Comparison of ENCODE assay signal across 8 cellular contexts in genomic region chr22:30635273-30636225, GRCh38. TPM values are rescaled to one million over a fixed set of nuclear protein-coding genes. Genes with fewer than 3 reads are reported as not detected.
DNase-seq lines count a peak whose midpoint lies in the region; ATAC-seq and TF ChIP-seq lines count a peak whose summit lies in the region.

A gene with protein sequence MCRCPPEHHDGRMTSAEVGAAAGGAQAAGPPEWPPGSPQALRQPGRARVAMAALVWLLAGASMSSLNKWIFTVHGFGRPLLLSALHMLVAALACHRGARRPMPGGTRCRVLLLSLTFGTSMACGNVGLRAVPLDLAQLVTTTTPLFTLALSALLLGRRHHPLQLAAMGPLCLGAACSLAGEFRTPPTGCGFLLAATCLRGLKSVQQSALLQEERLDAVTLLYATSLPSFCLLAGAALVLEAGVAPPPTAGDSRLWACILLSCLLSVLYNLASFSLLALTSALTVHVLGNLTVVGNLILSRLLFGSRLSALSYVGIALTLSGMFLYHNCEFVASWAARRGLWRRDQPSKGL (plus strand): TSS chr22:30635781. CDS start chr22:30636451, 670 bp downstream.

- peak within 1 kb of the TSS; percentile 47 for H3K14ac ChIP-seq in neuronal stem cell (ENCODE audit: low read length)

- H3K36me3 ChIP-seq in GM23338 (ENCODE audit: insufficient read depth) (peaks cover 4% of the 10 kb centered on the region; the same call in 1 of the 2 replicates), neuronal stem cell (replicated peaks in 1 of 2; ENCODE audit: control insufficient read depth in 2 of 2, insufficient read depth in 2 of 2, low read length in 2 of 2) (no peaks in the 10 kb centered on the region), subcutaneous abdominal adipose tissue (ENCODE audit: control insufficient read depth in 5 of 5, insufficient read depth in 5 of 5, low read length in 5 of 5) (no peaks in the 10 kb centered on the region)

- DNase-seq in ELF-1 (ENCODE audit: low read depth, low spot score) (peak; percentile 92), GM23338 (ENCODE audit: low spot score) (peak; percentile 94), LoVo (ENCODE audit: low spot score) (peak; percentile 92), foreskin keratinocyte (peak; percentile 49 to 68), neuronal stem cell (ENCODE audit: low spot score) (peak; percentile 89)
- DNase-seq in activated gamma-delta T cell treated with anti-CD3 and anti-CD28 coated beads, Interleukin-2, amount 50 U/mL, for 16 hours (ENCODE audit: low read depth), result peak; percentile 92

- peak within 1 kb of the TSS; percentile 75 for H2BK5ac ChIP-seq in neuronal stem cell (ENCODE audit: low read length)

- H2AK5ac ChIP-seq in neuronal stem cell (ENCODE audit: low read depth, low read length), result peak within 1 kb of the TSS; percentile 79

- H3K27ac ChIP-seq in GM23338 (ENCODE audit: low read depth) (no peak within 1 kb of the TSS), foreskin keratinocyte (no peak within 1 kb of the TSS), neuronal stem cell (replicated peaks; ENCODE audit: low read length) (peak within 1 kb of the TSS; percentile 61), subcutaneous abdominal adipose tissue (ENCODE audit: low read depth, low read length) (peak within 1 kb of the TSS; percentile 96)

- no CpG with 5 or more reads among the region's 75 CpGs for WGBS in neuronal stem cell (ENCODE audit: extremely low coverage in 2 of 2, insufficient read length in 2 of 2, insufficient replicate concordance in 1 of 2), 2 donors

- peak; percentile 48 for TF ChIP-seq POLR2A in Raji (IDR thresholded peaks at IDR 0.05; ENCODE audit: insufficient read depth, low read depth, low read length)

- no peak within 1 kb of the TSS for H3K27ac Mint-ChIP-seq in GM23338

- H3K4me3 ChIP-seq in GM23338, result peak within 1 kb of the TSS; percentile 80
- H3K4me3 ChIP-seq in neuronal stem cell (ENCODE audit: low read length in 2 of 2), result peak within 1 kb of the TSS; percentile 59 to 89
- H3K4me3 ChIP-seq in subcutaneous abdominal adipose tissue (ENCODE audit: low read depth in 1 of 5, low read length in 5 of 5), result peak within 1 kb of the TSS; percentile 66 to 81 (median 77)

- H2AFZ ChIP-seq in GM23338 (peak within 1 kb of the TSS; percentile 99), neuronal stem cell (ENCODE audit: low read length) (peak within 1 kb of the TSS; percentile 95)

- H3K9me3 ChIP-seq in neuronal stem cell (replicated peaks in 1 of 2; ENCODE audit: control insufficient read depth in 2 of 2, insufficient read depth in 1 of 2, low read depth in 1 of 2, low read length in 2 of 2), result no peaks in the 10 kb centered on the region
- H3K9me3 ChIP-seq in subcutaneous abdominal adipose tissue (ENCODE audit: control insufficient read depth in 5 of 5, low read length in 5 of 5), result no peaks in the 10 kb centered on the region

- peaks cover 20% of the 10 kb centered on the region for H3K27me3 Mint-ChIP-seq in GM23338 (ENCODE audit: insufficient read depth, low read depth, poor library complexity)

- H3K27me3 ChIP-seq in GM23338 (ENCODE audit: insufficient read depth) (0 out of 2 replicates have a peak, but pooled peaks cover 3% of the 10 kb centered on the region), foreskin keratinocyte (no peaks in the 10 kb centered on the region), neuronal stem cell (ENCODE audit: control insufficient read depth in 3 of 3, insufficient read depth in 3 of 3, low read depth in 1 of 3, low read length in 3 of 3) (peaks cover 0 to 4% (median 0%) of the 10 kb centered on the region in 3 experiments), subcutaneous abdominal adipose tissue (ENCODE audit: control insufficient read depth in 5 of 5, insufficient read depth in 4 of 5, low read length in 5 of 5) (no peaks in the 10 kb centered on the region)

- peak within 1 kb of the TSS; percentile 65 for H4K8ac ChIP-seq in neuronal stem cell (ENCODE audit: low read depth, low read length)

- H2BK12ac ChIP-seq in neuronal stem cell (ENCODE audit: low read length), result peak within 1 kb of the TSS; percentile 84

- peaks cover 28% of the 10 kb centered on the region for H3K36me3 Mint-ChIP-seq in GM23338 (ENCODE audit: low read depth)

- H3K4me3 Mint-ChIP-seq in GM23338, result peak within 1 kb of the TSS; percentile 68

- H3K18ac ChIP-seq in neuronal stem cell (ENCODE audit: low read length), result peak within 1 kb of the TSS; percentile 100

- TF ChIP-seq CTCF in GM23338 (conservative IDR thresholded peaks at IDR 0.05; ENCODE audit: low read depth in 2 of 2), result peak; percentile 16 to 44; a peak in 3 of 4 replicates
- TF ChIP-seq CTCF in foreskin keratinocyte (conservative IDR thresholded peaks at IDR 0.05), result no peak

- peak within 1 kb of the TSS; percentile 93 for H3K23ac ChIP-seq in neuronal stem cell (ENCODE audit: low read depth, low read length, poor library complexity)

- H3K4me1 ChIP-seq in GM23338 (ENCODE audit: insufficient read depth) (peaks cover 10% of the 10 kb centered on the region; the same call in 1 of the 2 replicates), foreskin keratinocyte (peaks cover 6% of the 10 kb centered on the region), neuronal stem cell (ENCODE audit: control insufficient read depth in 2 of 2, insufficient read depth in 1 of 2, low read depth in 1 of 2, low read length in 2 of 2) (peaks cover 17 to 19% of the 10 kb centered on the region in 2 donors), subcutaneous abdominal adipose tissue (ENCODE audit: control insufficient read depth in 5 of 5, insufficient read depth in 5 of 5, low read length in 5 of 5) (peaks cover 3 to 32% (median 25%) of the 10 kb centered on the region in 5 donors)

- no peaks in the 10 kb centered on the region for H3K9me2 ChIP-seq in GM23338 (ENCODE audit: insufficient read depth)

- H3K79me1 ChIP-seq in neuronal stem cell (ENCODE audit: low read depth, low read length), result peaks cover 9% of the 10 kb centered on the region

- peak within 1 kb of the TSS; percentile 92 for H4K91ac ChIP-seq in neuronal stem cell (ENCODE audit: low read depth, low read length, poor library complexity)

- H2BK15ac ChIP-seq in neuronal stem cell (ENCODE audit: low read length), result peak within 1 kb of the TSS; percentile 85

- H3K79me2 ChIP-seq in GM23338 (replicated peaks; ENCODE audit: insufficient read depth), result no peaks in the 10 kb centered on the region

- H3K9ac ChIP-seq in neuronal stem cell (ENCODE audit: low read depth, low read length, poor library complexity), result peak within 1 kb of the TSS; percentile 92
- H3K9ac ChIP-seq in subcutaneous abdominal adipose tissue (ENCODE audit: low read length in 5 of 5), result peak within 1 kb of the TSS; percentile 63 to 89 (median 83)

- H4K20me1 ChIP-seq in GM23338 (replicated peaks; ENCODE audit: insufficient read depth), result no peaks in the 10 kb centered on the region

- H3K4me1 Mint-ChIP-seq in GM23338, result peaks cover 17% of the 10 kb centered on the region

- H3K9me3 Mint-ChIP-seq in GM23338, result peaks cover 13% of the 10 kb centered on the region

- peak within 1 kb of the TSS; percentile 26 for H3K4ac ChIP-seq in neuronal stem cell (ENCODE audit: low read length)

- H3K4me2 ChIP-seq in GM23338 (peak within 1 kb of the TSS; percentile 97), neuronal stem cell (ENCODE audit: insufficient read depth, low read length, poor library complexity, severe bottlenecking) (peak within 1 kb of the TSS; percentile 80)

- ATAC-seq in GM23338 (peak; percentile 81), foreskin keratinocyte (peak; percentile 85)

- 0 out of 2 replicates have a peak, but pooled peaks cover 2% of the 10 kb centered on the region for H3F3A ChIP-seq in GM23338 (replicated peaks; ENCODE audit: low read depth)

- H2BK120ac ChIP-seq in neuronal stem cell (ENCODE audit: low read depth, low read length), result peak within 1 kb of the TSS; percentile 65

TF ChIP-seq in GM23338, 12 proteins besides CTCF, POLR2A, EP300 and RAD21:
- no peak for TF ChIP-seq JUNB (IDR thresholded peaks at IDR 0.05; ENCODE audit: unreplicated experiment)
- TF ChIP-seq POLR2AphosphoS5 (IDR thresholded peaks at IDR 0.05; ENCODE audit: low read depth), result peak; percentile 13

RNA-seq across cellular contexts. Expression of the gene that starts here (rescaled TPM):
- total RNA-seq in GM23338 (2014; rRNA removed; shearing (Covaris generic)), result 10.4 and 11.3 TPM in 2 replicates
- polyA plus RNA-seq in GM23338 (2016; fragmentation: Nextera tagmentation; extraction: Ambion mirVana) (2.6 and 4.3 TPM in 2 replicates), foreskin keratinocyte (4.3 TPM in 2 replicates)
- total RNA-seq in foreskin keratinocyte, result 4.4 and 5.6 TPM in 2 replicates
- polyA plus RNA-seq in neuronal stem cell (2013, experiment 1 of 2), result 4.1 TPM
- polyA plus RNA-seq in neuronal stem cell (2013, experiment 2 of 2), result 4.0 TPM

Comparison
In these comparisons a context has a peak if more than half of its experiments do, and no peak if none do; other contexts are left out.
1. H3K27ac ChIP-seq: peak in neuronal stem cell (single experiment) and subcutaneous abdominal adipose tissue (single experiment); none in GM23338 (single experiment) and foreskin keratinocyte (single experiment).
2. Peak in every context shown above with its lines, with median percentiles within 50 percentile points of each other: DNase-seq and H3K4me3 ChIP-seq.